Comparison of ENCODE assay signal across 8 cellular contexts in the genomic region with DNA sequence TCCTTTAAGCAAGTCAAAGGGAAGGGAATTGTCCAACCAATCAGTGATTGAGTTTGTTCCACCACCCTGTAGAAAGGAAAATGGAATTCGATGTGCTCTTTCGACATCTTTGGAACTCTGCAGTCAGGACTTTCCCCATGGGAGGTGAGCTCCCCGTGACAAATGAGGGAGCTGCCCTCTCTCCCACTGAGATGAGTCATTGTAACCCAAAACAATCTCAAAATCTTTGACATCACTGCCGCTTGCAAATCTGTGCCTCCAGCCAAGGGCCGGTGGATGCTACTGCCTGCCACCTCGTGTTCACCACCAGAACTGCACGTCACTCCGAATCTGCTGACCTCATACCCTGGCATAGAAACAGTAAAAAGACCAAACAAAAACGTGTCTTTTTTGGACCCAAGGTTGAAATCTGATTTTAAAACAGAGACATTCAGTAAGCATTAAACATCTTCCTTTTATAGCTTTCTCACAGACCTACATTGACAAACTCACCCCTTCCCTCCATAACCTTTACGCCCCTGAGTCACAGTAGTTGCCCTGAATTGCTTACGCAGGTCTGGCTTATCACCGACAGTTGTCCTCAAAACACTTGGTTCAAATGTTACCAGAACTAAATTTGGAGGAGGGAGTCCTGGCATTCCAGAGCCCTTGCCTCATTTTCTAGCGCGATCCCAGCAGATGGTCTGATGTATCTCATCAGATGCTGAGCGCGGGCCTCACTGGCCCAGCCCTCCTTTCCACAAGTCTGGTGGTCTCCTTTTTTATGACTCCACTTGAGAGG.
A peak's percentile ranks its signal among the peaks of the same experiment; 100 is the strongest.
DNase-seq lines count a peak whose midpoint lies in the region; ATAC-seq, FAIRE-seq and TF ChIP-seq lines count a peak whose summit lies in the region.

No MANE protein-coding gene starts in this region.

- H3K4me1 ChIP-seq in HUES48 (ENCODE audit: control insufficient read depth, insufficient read depth, low read length) (peaks cover 15% of the 10 kb centered on the region), RWPE2 (ENCODE audit: insufficient read depth, poor library complexity, severe bottlenecking) (peaks cover 25% of the 10 kb centered on the region), pancreas (peaks cover 0 to 7% (median 3%) of the 10 kb centered on the region in 3 donors), thyroid gland (peaks cover 22 to 77% of the 10 kb centered on the region in 2 donors)

- 36 to 37% methylated on average over 16 of the region's 16 CpGs for WGBS in pancreas, 2 donors
- WGBS in thyroid gland, 2 donors, result 42 to 44% methylated on average over 16 of the region's 16 CpGs

- H3K4me3 Mint-ChIP-seq in glutamatergic neuron (ENCODE audit: unreplicated experiment), result no peak overlapping the region

- H3K4me3 ChIP-seq in HUES48 (ENCODE audit: low read depth, low read length) (no peak overlapping the region), RWPE2 (ENCODE audit: severe bottlenecking) (no peak overlapping the region), pancreas (no peak overlapping the region), thyroid gland (replicated peaks in 1 of 3) (no peak overlapping the region)

- peaks cover 4% of the 10 kb centered on the region for H3K27me3 Mint-ChIP-seq in glutamatergic neuron (ENCODE audit: unreplicated experiment)

- H3K27me3 ChIP-seq in HUES48 (ENCODE audit: control insufficient read depth, insufficient read depth, low read length) (no peaks in the 10 kb centered on the region), RWPE2 (ENCODE audit: insufficient read depth, poor library complexity, severe bottlenecking) (no peaks in the 10 kb centered on the region), pancreas (no peaks in the 10 kb centered on the region), thyroid gland (no peaks in the 10 kb centered on the region)

- peak overlapping the region; percentile 42 for H3K27ac Mint-ChIP-seq in glutamatergic neuron (ENCODE audit: unreplicated experiment)

- peak overlapping the region; percentile 22 for H3K27ac ChIP-seq in HUES48 (ENCODE audit: low read depth, low read length)
- H3K27ac ChIP-seq in RWPE2 (ENCODE audit: poor library complexity, severe bottlenecking), result peak overlapping the region; percentile 78
- H3K27ac ChIP-seq in pancreas, result peak overlapping the region in 3 of 4 donors; percentile 35 to 77 (median 55)
- H3K27ac ChIP-seq in thyroid gland, result peak overlapping the region; percentile 40 to 94 (median 78)

- DNase-seq in EH (ENCODE audit: low read depth), result peak; percentile 99
- DNase-seq in RWPE2 (ENCODE audit: low spot score), result peak; percentile 86
- peak; percentile 61 for DNase-seq in activated naive CD4-positive, alpha-beta T cell treated with anti-CD3 and anti-CD28 coated beads, Interleukin-2, amount 50 U/mL, for 16 hours
- DNase-seq in glutamatergic neuron, result peak; percentile 86
- peak; percentile 69 to 89 (median 82) for DNase-seq in pancreas
- peak; percentile 87 to 90 for DNase-seq in thyroid gland

- H3K9me3 ChIP-seq in HUES48 (ENCODE audit: control insufficient read depth, insufficient read depth, low read length), result no peaks in the 10 kb centered on the region
- no peaks in the 10 kb centered on the region for H3K9me3 ChIP-seq in RWPE2 (ENCODE audit: severe bottlenecking)
- H3K9me3 ChIP-seq in pancreas, result no peaks in the 10 kb centered on the region
- no peaks in the 10 kb centered on the region for H3K9me3 ChIP-seq in thyroid gland

- peak in 1 of 2 donors; percentile 36 for TF ChIP-seq POLR2A in thyroid gland (IDR thresholded peaks at IDR 0.05)

- H3K4me1 Mint-ChIP-seq in glutamatergic neuron (ENCODE audit: low read depth, unreplicated experiment), result peaks cover 28% of the 10 kb centered on the region

- intact Hi-C loops in pancreas (cut with DNase I) (loop anchor here in 1 of 3 donors (5.0 kb wide), 1 partner anchor 190 kb away; no protein-coding TSS in a partner anchor), thyroid gland (cut with DNase I) (loop anchor here (5.0 to 10.0 kb wide), 2 partner anchors 98 to 190 kb away; no protein-coding TSS in a partner anchor)

- H3K9ac ChIP-seq in HUES48 (ENCODE audit: low read depth, low read length), result 0 out of 2 replicates have a peak overlapping the region, but pooled peaks have one; percentile 3

- H3K36me3 ChIP-seq in HUES48 (ENCODE audit: control insufficient read depth, insufficient read depth, low read length) (no peaks in the 10 kb centered on the region), RWPE2 (ENCODE audit: low read depth) (peaks cover 29% of the 10 kb centered on the region), pancreas (no peaks in the 10 kb centered on the region), thyroid gland (no peaks in the 10 kb centered on the region)

- TF ChIP-seq CTCF in RWPE2 (IDR thresholded peaks at IDR 0.05; ENCODE audit: poor library complexity, severe bottlenecking) (peak; percentile 95), glutamatergic neuron (IDR thresholded peaks at IDR 0.05; ENCODE audit: partially characterized antibody, unreplicated experiment) (peak; percentile 92), pancreas (IDR thresholded peaks at IDR 0.05) (peak; percentile 73 to 86 (median 82)), thyroid gland (IDR thresholded peaks at IDR 0.05) (peak; percentile 67 to 98 (median 90))

- ATAC-seq in GM21526 (IDR thresholded peaks at IDR 0.05; ENCODE audit: low FRiP score, unreplicated experiment) (peak; percentile 96), RWPE2 (ENCODE audit: low read depth) (peak; percentile 85), pancreas (peak; percentile 82 to 95 (median 90))

- peak; percentile 96 for FAIRE-seq in pancreas (lab: Jason Lieb, UNC)

- H3K36me3 Mint-ChIP-seq in glutamatergic neuron (ENCODE audit: unreplicated experiment), result no peaks in the 10 kb centered on the region

- H3K9me3 Mint-ChIP-seq in glutamatergic neuron (ENCODE audit: unreplicated experiment), result peaks cover 7% of the 10 kb centered on the region

Comparison
In these comparisons a context has a peak if more than half of its experiments do, and no peak if none do; other contexts are left out.
1. H3K27ac ChIP-seq: peak in every context shown above with its lines; median percentile 78 in RWPE2; 78 in thyroid gland; 55 in pancreas; 22 in HUES48.